2 cellular contexts compared by ENCODE assay signal in genomic region chr17:82174042-82174857, GRCh38.
A peak's percentile ranks its signal among the peaks of the same experiment; 100 is the strongest.
TF ChIP-seq lines count a peak whose summit lies in the region.

No MANE protein-coding gene starts in this region.

TF ChIP-seq in GM23338, 12 proteins besides CTCF, POLR2A, EP300 and RAD21:
- TF ChIP-seq POLR2AphosphoS5 (IDR thresholded peaks at IDR 0.05; ENCODE audit: low read depth) (peak; percentile 41; the same call in 1 of the 2 replicates), NANOG (IDR thresholded peaks at IDR 0.05; ENCODE audit: borderline replicate concordance) (0 out of 2 replicates have a peak, but pooled peaks have one; percentile 33)

TF ChIP-seq in H1, 55 proteins besides CTCF, POLR2A, EP300 and RAD21:
- TF ChIP-seq RXRA (IDR thresholded peaks at IDR 0.05; ENCODE audit: insufficient read depth, low read depth, low read length) (peak; percentile 82; the same call in 1 of the 2 replicates), NANOG (IDR thresholded peaks at IDR 0.05; ENCODE audit: insufficient read depth, low read depth, low read length, poor library complexity, severe bottlenecking) (peak; percentile 31), RBBP5 (IDR thresholded peaks at IDR 0.05; ENCODE audit: borderline replicate concordance, low read depth, low read length) (peak; percentile 34; the same call in 1 of the 2 replicates), SP1 (IDR thresholded peaks at IDR 0.05; ENCODE audit: low read depth, low read length) (peak; percentile 57; the same call in 1 of the 2 replicates)
